27 cellular contexts compared by ENCODE assay signal in genomic region chr7:100818825-100819224, GRCh38.
"Had no signal": no experiment of that assay in that cellular context is flagged by ENCODE, and none has a peak within 500 bp of the region (broad histone marks: within the 10 kb centered on the region; RNA-seq: fewer than 3 reads in every experiment).

No MANE protein-coding gene starts in this region.

- H3K4me1 ChIP-seq: SJSA1 had no signal

- H3K36me3 Mint-ChIP-seq: activated CD4-positive, alpha-beta memory T cell treated with anti-CD3 and anti-CD28 coated beads for 36 hours; activated naive CD8-positive, alpha-beta T cell had no signal

- H3K4me1 Mint-ChIP-seq: activated B cell treated with CpG ODN at 0.5 μM for 24 hours; activated CD4-positive, alpha-beta T cell treated with anti-CD3 and anti-CD28 coated beads, Interleukin-2, amount 10 ng/mL, durations not matched to agents 7 days and 5 days had no signal

- H3K27me3 ChIP-seq: brain microvascular endothelial cell, cardiac muscle cell, SJSA1 had no signal

- H3K9me3 Mint-ChIP-seq: activated B cell treated with CpG ODN at 0.5 μM for 24 hours; activated CD4-positive, alpha-beta memory T cell treated with anti-CD3 and anti-CD28 coated beads for 36 hours; activated CD4-positive, alpha-beta T cell treated with anti-CD3 and anti-CD28 coated beads, Interleukin-2, amount 10 ng/mL, durations not matched to agents 7 days and 5 days; activated naive CD4-positive, alpha-beta T cell treated with anti-CD3 and anti-CD28 coated beads for 36 hours; activated T-cell treated with anti-CD3 and anti-CD28 coated beads, Interleukin-2, amount 50 U/mL, for 4 hours; T-helper 1 cell treated with Interleukin-12 subunit alpha and Interleukin-12 subunit beta and Interleukin-4 antibody, amounts not matched to agents 30 μg/mL and 1 μg/mL, for 36 hours had no signal

- DNase-seq: activated B cell treated with CpG ODN at 0.5 μM for 24 hours; activated CD4-positive, alpha-beta memory T cell treated with anti-CD3 and anti-CD28 coated beads for 36 hours; activated CD4-positive, alpha-beta T cell treated with anti-CD3 and anti-CD28 coated beads for 1 hour; activated CD4-positive, alpha-beta T cell treated with anti-CD3 and anti-CD28 coated beads, Interleukin-2, amount 10 ng/mL, durations not matched to agents 7 days and 5 days; activated CD8-positive, alpha-beta memory T cell treated with anti-CD3 and anti-CD28 coated beads for 24 hours; activated effector memory CD4-positive, alpha-beta T cell treated with anti-CD3 and anti-CD28 coated beads, Interleukin-2, amount 50 U/mL, for 16 hours; activated naive CD4-positive, alpha-beta T cell treated with anti-CD3 and anti-CD28 coated beads for 36 hours; activated T-cell treated with anti-CD3 and anti-CD28 coated beads, Interleukin-2, amount 50 U/mL, for 4 hours; amygdala; brain microvascular endothelial cell; Karpas-422; MM.1S; NCI-H1105; NCI-H1436; NCI-H1694 treated with DMSO at 0.1 percent for 48 hours; NCI-H2029 treated with DMSO at 0.1 percent for 48 hours; NCI-H345; NCI-H510A; NCI-H526 treated with DMSO at 0.1 percent for 48 hours; NCI-H82; Right ventricle myocardium superior; RPMI8226 had no signal

- ATAC-seq: activated T-cell treated with anti-CD3 and anti-CD28 coated beads, Interleukin-2, amount 50 U/mL, for 4 hours; SK-N-SH treated with all-trans-retinoic acid at 6 μM for 48 hours had no signal

- H3K9me3 ChIP-seq: SJSA1 had no signal

- H3K27ac ChIP-seq: brain microvascular endothelial cell, cardiac muscle cell, SJSA1 had no signal

- H3K4me3 Mint-ChIP-seq: activated B cell treated with CpG ODN at 0.5 μM for 24 hours; activated CD4-positive, alpha-beta memory T cell treated with anti-CD3 and anti-CD28 coated beads for 36 hours; activated CD4-positive, alpha-beta T cell treated with anti-CD3 and anti-CD28 coated beads, Interleukin-2, amount 10 ng/mL, durations not matched to agents 7 days and 5 days; activated naive CD4-positive, alpha-beta T cell treated with anti-CD3 and anti-CD28 coated beads for 36 hours; activated naive CD8-positive, alpha-beta T cell; activated T-cell treated with anti-CD3 and anti-CD28 coated beads, Interleukin-2, amount 50 U/mL, for 4 hours; T-helper 1 cell treated with Interleukin-12 subunit alpha and Interleukin-12 subunit beta and Interleukin-4 antibody, amounts not matched to agents 30 μg/mL and 1 μg/mL, for 36 hours had no signal

- H3K27me3 Mint-ChIP-seq: activated CD4-positive, alpha-beta T cell treated with anti-CD3 and anti-CD28 coated beads, Interleukin-2, amount 10 ng/mL, durations not matched to agents 7 days and 5 days; activated naive CD8-positive, alpha-beta T cell had no signal

- H3K4me3 ChIP-seq: cardiac muscle cell, SJSA1 had no signal

- H3K27ac Mint-ChIP-seq: activated B cell treated with CpG ODN at 0.5 μM for 24 hours; activated CD4-positive, alpha-beta memory T cell treated with anti-CD3 and anti-CD28 coated beads for 36 hours; activated CD4-positive, alpha-beta T cell treated with anti-CD3 and anti-CD28 coated beads, Interleukin-2, amount 10 ng/mL, durations not matched to agents 7 days and 5 days; activated naive CD4-positive, alpha-beta T cell treated with anti-CD3 and anti-CD28 coated beads for 36 hours; activated naive CD8-positive, alpha-beta T cell; T-helper 1 cell treated with Interleukin-12 subunit alpha and Interleukin-12 subunit beta and Interleukin-4 antibody, amounts not matched to agents 30 μg/mL and 1 μg/mL, for 36 hours had no signal
